ENCODE assay signal across 15 cellular contexts in the genomic region with DNA sequence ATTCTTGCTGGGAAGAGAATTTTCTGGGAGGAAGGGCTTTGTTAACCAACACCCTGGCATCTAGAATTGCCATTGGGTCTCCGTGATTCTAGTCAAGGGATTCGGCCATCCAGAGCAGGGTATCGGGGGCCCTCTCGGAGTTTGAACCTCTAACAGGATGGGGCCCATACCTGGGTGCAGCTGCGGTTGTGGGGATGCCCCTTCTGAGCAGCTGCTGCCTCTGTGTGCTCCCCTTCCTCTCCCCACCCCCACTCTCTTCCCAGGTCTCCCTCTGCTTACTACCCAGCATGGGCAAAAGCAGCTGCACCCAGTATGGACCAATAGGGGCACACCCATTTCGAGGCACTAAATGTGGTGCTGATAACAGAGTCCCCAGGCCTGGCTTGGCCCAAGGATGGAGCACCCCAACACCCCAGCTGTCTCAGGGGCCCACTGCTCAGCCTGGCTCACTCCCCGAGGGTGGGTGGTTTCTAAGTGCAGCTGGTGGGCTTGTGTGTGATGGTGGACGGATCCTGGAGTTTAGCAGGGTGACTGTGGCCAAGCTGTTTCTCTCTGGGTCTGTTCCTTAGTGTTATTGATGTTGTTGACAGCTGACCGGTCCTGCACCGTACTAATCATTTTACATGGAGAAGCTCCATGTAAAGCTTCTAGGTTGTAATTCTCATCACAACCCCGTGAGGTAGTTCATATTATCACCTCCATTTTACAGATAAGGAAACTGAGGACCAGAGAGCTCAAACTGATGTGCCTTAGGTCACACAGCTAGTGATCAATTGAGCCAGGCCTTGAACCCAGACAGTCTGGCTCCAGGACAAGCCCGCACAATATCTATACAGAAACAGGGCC. TPM values are rescaled to one million over a fixed set of nuclear protein-coding genes. Genes with fewer than 3 reads are reported as not detected.
DNase-seq lines count a peak whose midpoint lies in the region; ATAC-seq and TF ChIP-seq lines count a peak whose summit lies in the region.
"Had no signal": no experiment of that assay in that cellular context is flagged by ENCODE, and none has a peak within 500 bp of the region (broad histone marks: within the 10 kb centered on the region; RNA-seq: fewer than 3 reads in every experiment).

No MANE protein-coding gene starts in this region.

- H4K20me1 ChIP-seq in BLaER1 treated with 17β-estradiol and CSF1 and Interleukin-3, amounts not matched to agents 10 nM and 100 nM, result no peaks in the 10 kb centered on the region

- no peak overlapping the region for H3K4ac ChIP-seq in neuronal stem cell (ENCODE audit: low read length)

- H3K27ac ChIP-seq in BLaER1 treated with 17β-estradiol and CSF1 and Interleukin-3, amounts not matched to agents 10 nM and 100 nM, result no peak overlapping the region; a peak in 1 of 22 replicates
- no peak overlapping the region for H3K27ac ChIP-seq in neuronal stem cell (replicated peaks; ENCODE audit: low read length)

- no peaks in the 10 kb centered on the region for H3K36me3 Mint-ChIP-seq in activated naive CD8-positive, alpha-beta T cell treated with anti-CD3 and anti-CD28 coated beads, Interleukin-2, amount 50 U/mL, for 24 hours (ENCODE audit: low read depth)
- H3K36me3 Mint-ChIP-seq: immature natural killer cell had no signal

- H3K9me3 ChIP-seq in BLaER1 treated with 17β-estradiol and CSF1 and Interleukin-3, amounts not matched to agents 10 nM and 100 nM (replicated peaks in 1 of 11), result peaks cover 0 to 1% (median 0%) of the 10 kb centered on the region in 11 experiments; a peak in 1 of 22 replicates
- H3K9me3 ChIP-seq in neuronal stem cell (replicated peaks in 1 of 2; ENCODE audit: control insufficient read depth in 2 of 2, insufficient read depth in 1 of 2, low read depth in 1 of 2, low read length in 2 of 2), result no peaks in the 10 kb centered on the region
- H3K9me3 ChIP-seq: BE2C, right atrium auricular region had no signal

- H2BK5ac ChIP-seq in neuronal stem cell (ENCODE audit: low read length), result no peak overlapping the region

- no peak overlapping the region for H2BK12ac ChIP-seq in neuronal stem cell (ENCODE audit: low read length)

- H2BK15ac ChIP-seq in neuronal stem cell (ENCODE audit: low read length), result no peak overlapping the region

- no peak overlapping the region for H4K8ac ChIP-seq in neuronal stem cell (ENCODE audit: low read depth, low read length)

- peak; percentile 26 for DNase-seq in GM06990 (ENCODE audit: extremely low read depth, insufficient read length)
- DNase-seq in activated naive CD8-positive, alpha-beta T cell treated with anti-CD3 and anti-CD28 coated beads, Interleukin-2, amount 50 U/mL, for 24 hours, result peak; percentile 41
- DNase-seq in neuronal stem cell (ENCODE audit: low spot score), result no peak
- DNase-seq in ecto neural progenitor cell (ENCODE audit: low spot score), result no peak
- no peak for DNase-seq in SHP77 treated with DMSO at 0.1 percent for 48 hours (lab: John Stamatoyannopoulos, UW)
- DNase-seq in C1 segment of cervical spinal cord (lab: John Stamatoyannopoulos, UW), result no peak
- DNase-seq: activated CD4-positive, CD25-positive, alpha-beta regulatory T cell treated with anti-CD3 and anti-CD28 coated beads, Interleukin-2, amount 50 U/mL, for 72 hours; BE2C; immature natural killer cell; NCI-H1694; NCI-H345 had no signal

- no peak overlapping the region for H2AFZ ChIP-seq in neuronal stem cell (ENCODE audit: low read length)

- H3K14ac ChIP-seq in neuronal stem cell (ENCODE audit: low read length), result no peak overlapping the region

- peak overlapping the region; percentile 60 to 91 (median 77) for H3K4me2 ChIP-seq in BLaER1 treated with 17β-estradiol and CSF1 and Interleukin-3, amounts not matched to agents 10 nM and 100 nM
- H3K4me2 ChIP-seq in neuronal stem cell (ENCODE audit: insufficient read depth, low read length, poor library complexity, severe bottlenecking), result no peak overlapping the region

- H3K9me3 Mint-ChIP-seq in activated naive CD8-positive, alpha-beta T cell treated with anti-CD3 and anti-CD28 coated beads, Interleukin-2, amount 50 U/mL, for 24 hours, result no peaks in the 10 kb centered on the region
- H3K9me3 Mint-ChIP-seq: activated T-helper 2 cell treated with anti-CD3 and anti-CD28 coated beads, Interferon-gamma antibody, Interleukin-2, Interleukin-4, amounts not matched to agents 10 μg/mL and 5 μg/mL and 100 μg/mL, durations not matched to agents 14 hours and 24 hours and 36 hours; immature natural killer cell; neural crest cell had no signal

- no peak overlapping the region for H3K27ac Mint-ChIP-seq in activated naive CD8-positive, alpha-beta T cell treated with anti-CD3 and anti-CD28 coated beads, Interleukin-2, amount 50 U/mL, for 24 hours
- H3K27ac Mint-ChIP-seq: activated T-helper 2 cell treated with anti-CD3 and anti-CD28 coated beads, Interferon-gamma antibody, Interleukin-2, Interleukin-4, amounts not matched to agents 10 μg/mL and 5 μg/mL and 100 μg/mL, durations not matched to agents 14 hours and 24 hours and 36 hours had no signal

- no peak overlapping the region for H3K4me3 ChIP-seq in BLaER1 treated with 17β-estradiol and CSF1 and Interleukin-3, amounts not matched to agents 10 nM and 100 nM
- H3K4me3 ChIP-seq in GM06990 (replicated peaks; ENCODE audit: low read depth, low read length) (no peak overlapping the region), neuronal stem cell (ENCODE audit: low read length in 2 of 2) (no peak overlapping the region)
- H3K4me3 ChIP-seq: right atrium auricular region had no signal

- no peak overlapping the region for H3K18ac ChIP-seq in neuronal stem cell (ENCODE audit: low read length)

- no peaks in the 10 kb centered on the region for H3K36me3 ChIP-seq in BLaER1 treated with 17β-estradiol and CSF1 and Interleukin-3, amounts not matched to agents 10 nM and 100 nM
- H3K36me3 ChIP-seq in GM06990 (ENCODE audit: control insufficient read depth, insufficient read depth, low read length) (no peaks in the 10 kb centered on the region), neuronal stem cell (replicated peaks in 1 of 2; ENCODE audit: control insufficient read depth in 2 of 2, insufficient read depth in 2 of 2, low read length in 2 of 2) (no peaks in the 10 kb centered on the region)
- H3K36me3 ChIP-seq: BE2C, right atrium auricular region had no signal

- H3K79me1 ChIP-seq in neuronal stem cell (ENCODE audit: low read depth, low read length), result no peaks in the 10 kb centered on the region

- H2BK120ac ChIP-seq in neuronal stem cell (ENCODE audit: low read depth, low read length), result no peak overlapping the region

- no peak for TF ChIP-seq CTCF in GM06990 (IDR thresholded peaks at IDR 0.05; ENCODE audit: insufficient read depth, low read length, poor library complexity, severe bottlenecking)

- no peak overlapping the region for H3K4me3 Mint-ChIP-seq in activated naive CD8-positive, alpha-beta T cell treated with anti-CD3 and anti-CD28 coated beads, Interleukin-2, amount 50 U/mL, for 24 hours
- H3K4me3 Mint-ChIP-seq: immature natural killer cell, neural crest cell had no signal

- H3K27me3 Mint-ChIP-seq in activated naive CD8-positive, alpha-beta T cell treated with anti-CD3 and anti-CD28 coated beads, Interleukin-2, amount 50 U/mL, for 24 hours, result no peaks in the 10 kb centered on the region

- peak overlapping the region; percentile 49 for H4K91ac ChIP-seq in neuronal stem cell (ENCODE audit: low read depth, low read length, poor library complexity)

- WGBS in neuronal stem cell (ENCODE audit: extremely low coverage in 2 of 2, insufficient read length in 2 of 2, insufficient replicate concordance in 1 of 2), 2 donors, result no CpG with 5 or more reads among the region's 12 CpGs

- peaks cover 20% of the 10 kb centered on the region for H3K4me1 Mint-ChIP-seq in activated naive CD8-positive, alpha-beta T cell treated with anti-CD3 and anti-CD28 coated beads, Interleukin-2, amount 50 U/mL, for 24 hours
- H3K4me1 Mint-ChIP-seq: immature natural killer cell had no signal

- no peak overlapping the region for H3K9ac ChIP-seq in BLaER1 treated with 17β-estradiol and CSF1 and Interleukin-3, amounts not matched to agents 10 nM and 100 nM
- no peak overlapping the region for H3K9ac ChIP-seq in neuronal stem cell (ENCODE audit: low read depth, low read length, poor library complexity)

- H2AK5ac ChIP-seq in neuronal stem cell (ENCODE audit: low read depth, low read length), result no peak overlapping the region

- H3K23ac ChIP-seq in neuronal stem cell (ENCODE audit: low read depth, low read length, poor library complexity), result no peak overlapping the region

- peak; percentile 42 for ATAC-seq in activated naive CD8-positive, alpha-beta T cell treated with anti-CD3 and anti-CD28 coated beads, Interleukin-2, amount 50 U/mL, for 24 hours

- no peaks in the 10 kb centered on the region for H3K27me3 ChIP-seq in BLaER1 treated with 17β-estradiol and CSF1 and Interleukin-3, amounts not matched to agents 10 nM and 100 nM
- H3K27me3 ChIP-seq in GM06990 (replicated peaks; ENCODE audit: control insufficient read depth, insufficient read depth, low read length), result no peaks in the 10 kb centered on the region
- H3K27me3 ChIP-seq in neuronal stem cell (ENCODE audit: control insufficient read depth in 3 of 3, insufficient read depth in 3 of 3, low read depth in 1 of 3, low read length in 3 of 3), result peaks cover 0 to 13% (median 0%) of the 10 kb centered on the region in 3 experiments
- H3K27me3 ChIP-seq: BE2C, right atrium auricular region had no signal

- peaks cover 24 to 39% (median 31%) of the 10 kb centered on the region in 10 experiments for H3K4me1 ChIP-seq in BLaER1 treated with 17β-estradiol and CSF1 and Interleukin-3, amounts not matched to agents 10 nM and 100 nM
- peaks cover 4 to 11% of the 10 kb centered on the region in 2 donors for H3K4me1 ChIP-seq in neuronal stem cell (ENCODE audit: control insufficient read depth in 2 of 2, insufficient read depth in 1 of 2, low read depth in 1 of 2, low read length in 2 of 2)
- H3K4me1 ChIP-seq: BE2C had no signal

RNA-seq across cellular contexts. Expression of gene KIAA0232, which starts 13.2 kb away (rescaled TPM):
- polyA plus RNA-seq in neuronal stem cell (2013, experiment 1 of 2), result 19.1 TPM
- 19.2 TPM for polyA plus RNA-seq in neuronal stem cell (2013, experiment 2 of 2)

RNA-seq across cellular contexts. Expression of gene BLOC1S4, which starts 53.4 kb away (rescaled TPM):
- 13.1 TPM for polyA plus RNA-seq in neuronal stem cell (2013, experiment 1 of 2)
- 12.4 TPM for polyA plus RNA-seq in neuronal stem cell (2013, experiment 2 of 2)

RNA-seq across cellular contexts. Expression of gene MRFAP1L1, which starts 59.7 kb away (rescaled TPM):
- polyA plus RNA-seq in neuronal stem cell (2013, experiment 1 of 2), result 58.3 TPM
- polyA plus RNA-seq in neuronal stem cell (2013, experiment 2 of 2), result 58.9 TPM

Comparison
In these comparisons a context has a peak if more than half of its experiments do, and no peak if none do; other contexts are left out.
1. DNase-seq: peak in GM06990 (single experiment) and activated naive CD8-positive, alpha-beta T cell treated with anti-CD3 and anti-CD28 coated beads, Interleukin-2, amount 50 U/mL, for 24 hours (single experiment); none in neuronal stem cell (single experiment), ecto neural progenitor cell (single experiment), SHP77 treated with DMSO at 0.1 percent for 48 hours (single experiment) and C1 segment of cervical spinal cord (0 of 14).